8 cellular contexts compared by ENCODE assay signal in the genomic region with DNA sequence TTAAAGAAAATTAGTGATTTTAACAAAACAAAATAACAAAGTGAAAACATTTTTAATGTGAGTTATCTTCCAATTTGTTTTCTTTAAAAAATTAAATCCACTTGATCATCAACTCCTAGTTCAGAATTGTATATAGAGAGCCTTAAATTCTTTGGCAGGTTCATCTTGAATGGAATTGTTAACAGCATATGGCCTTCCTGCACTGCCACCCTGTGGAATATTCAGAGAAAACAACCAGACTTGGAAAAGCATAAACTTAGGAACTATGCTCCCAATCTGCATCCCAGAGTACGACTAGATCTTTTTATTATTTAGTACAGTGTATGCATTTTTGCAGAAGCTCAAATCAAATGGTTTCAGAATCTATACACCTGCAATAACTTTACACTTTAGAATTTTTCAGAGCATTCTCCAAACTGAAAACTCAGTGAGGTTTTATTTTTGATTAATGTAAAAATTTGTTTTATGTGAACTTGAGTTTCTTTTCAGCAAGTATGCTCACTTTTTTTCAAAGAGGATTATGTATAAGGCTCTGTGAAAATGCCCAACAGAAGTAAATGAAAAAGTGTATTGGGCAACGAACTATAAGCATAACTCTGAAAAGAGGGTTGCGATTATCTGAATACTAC. TPM values are rescaled to one million over a fixed set of nuclear protein-coding genes. Genes with fewer than 3 reads are reported as not detected.
A peak's percentile ranks its signal among the peaks of the same experiment; 100 is the strongest.
DNase-seq lines count a peak whose midpoint lies in the region; ATAC-seq, FAIRE-seq and TF ChIP-seq lines count a peak whose summit lies in the region.

No MANE protein-coding gene starts in this region.

- DNase-seq in DMS153 treated with DMSO at 0.1 percent for 48 hours (lab: John Stamatoyannopoulos, UW; ENCODE audit: unreplicated experiment) (peak; percentile 32), HAP-1 (ENCODE audit: low spot score in 2 of 2) (peak; percentile 64 to 78), NCI-H524 treated with DMSO at 0.1 percent for 48 hours (lab: John Stamatoyannopoulos, UW) (peak; percentile 31), lung (ENCODE audit: low spot score) (no peak), ecto neural progenitor cell (ENCODE audit: low spot score) (no peak)
- DNase-seq in activated CD4-positive, alpha-beta T cell treated with anti-CD3 and anti-CD28 coated beads, Interleukin-2, amount 50 U/mL, for 4 hours: no peak

- no peaks in the 10 kb centered on the region for H3K27me3 ChIP-seq in HAP-1 (ENCODE audit: low read depth)
- no peaks in the 10 kb centered on the region for H3K27me3 ChIP-seq in lung (ENCODE audit: control insufficient read depth, insufficient read depth)

- no peak overlapping the region for H3K27ac ChIP-seq in lung (ENCODE audit: low read depth in 1 of 2, low read length in 1 of 2)

- H3K9me3 ChIP-seq in HAP-1: no peaks in the 10 kb centered on the region
- no peaks in the 10 kb centered on the region for H3K9me3 ChIP-seq in lung (ENCODE audit: control insufficient read depth in 2 of 2, insufficient read depth in 1 of 2, low read length in 1 of 2)

- H3K4me3 ChIP-seq in HAP-1 (no peak overlapping the region), lung (no peak overlapping the region)

- FAIRE-seq in colon (lab: Jason Lieb, UNC): peak; percentile 18

- H3K4me1 ChIP-seq in HAP-1: no peaks in the 10 kb centered on the region
- H3K4me1 ChIP-seq in lung (ENCODE audit: control insufficient read depth in 2 of 2, insufficient read depth in 2 of 2, low read length in 2 of 2): peaks cover 0 to 5% of the 10 kb centered on the region in 2 donors

- no peak for ATAC-seq in lung (ENCODE audit: insufficient read depth, low FRiP score)
- no peak for ATAC-seq in GM19035 (IDR thresholded peaks at IDR 0.05; ENCODE audit: unreplicated experiment)

- 65 to 70% methylated on average over 3 of the region's 3 CpGs for WGBS in lung, 2 donors

- in situ Hi-C loops in HAP-1 (cut with MboI; ENCODE audit: low sequenced_read_pairs): loop anchor here (10.0 to 25.0 kb wide), 3 partner anchors 230 to 797 kb away; no protein-coding TSS in a partner anchor

- H3K36me3 ChIP-seq in HAP-1 (replicated peaks) (no peaks in the 10 kb centered on the region), lung (ENCODE audit: control insufficient read depth in 2 of 2, insufficient read depth in 2 of 2, low read length in 2 of 2) (no peaks in the 10 kb centered on the region)

- TF ChIP-seq CTCF in lung (IDR thresholded peaks at IDR 0.05; ENCODE audit: control extremely low read depth, extremely low read depth): peak; percentile 73

RNA-seq across cellular contexts. Expression of a gene that starts 44.9 kb away (rescaled TPM):
- 10 to 100 TPM; 81.1 to 96.0 TPM for total RNA-seq in lung
- 10 to 100 TPM; 10.4 to 11.7 TPM for polyA plus RNA-seq in lung

Comparison
In these comparisons a context has a peak if more than half of its experiments do, and no peak if none do; other contexts are left out.
1. DNase-seq: peak in DMS153 treated with DMSO at 0.1 percent for 48 hours (single experiment), HAP-1 (2 of 2) and NCI-H524 treated with DMSO at 0.1 percent for 48 hours (single experiment); none in lung (single experiment), activated CD4-positive, alpha-beta T cell treated with anti-CD3 and anti-CD28 coated beads, Interleukin-2, amount 50 U/mL, for 4 hours (0 of 2) and ecto neural progenitor cell (single experiment).